Comparison of ENCODE assay signal across 38 cellular contexts in genomic region chr4:164695650-164696049, GRCh38. TPM values are rescaled to one million over a fixed set of nuclear protein-coding genes. Genes with fewer than 3 reads are reported as not detected.
"Had no signal": no experiment of that assay in that cellular context is flagged by ENCODE, and none has a peak within 500 bp of the region (broad histone marks: within the 10 kb centered on the region; RNA-seq: fewer than 3 reads in every experiment).

No MANE protein-coding gene starts in this region.

- DNase-seq: Kasumi-1, MG63, MM.1S, MV-4-11, NCI-H1048, NCI-H1092, NCI-H1092 treated with DMSO at 0.1 percent for 48 hours, NCI-H1105, NCI-H1417, NCI-H1417 treated with DMSO at 0.1 percent for 48 hours, NCI-H1436, NCI-H1436 treated with DMSO at 0.1 percent for 48 hours, NCI-H146, NCI-H1694, NCI-H1694 treated with DMSO at 0.1 percent for 48 hours, NCI-H187, NCI-H187 treated with DMSO at 0.1 percent for 48 hours, NCI-H1930, NCI-H2029, NCI-H2029 treated with DMSO at 0.1 percent for 48 hours, NCI-H2081, NCI-H2081 treated with DMSO at 0.1 percent for 48 hours, NCI-H2107, NCI-H2171, NCI-H2171 treated with DMSO at 0.1 percent for 48 hours, NCI-H2227 treated with DMSO at 0.1 percent for 48 hours, NCI-H226, NCI-H345, NCI-H446, NCI-H446 treated with DMSO at 0.1 percent for 48 hours, NCI-H510A, NCI-H510A treated with DMSO at 0.1 percent for 48 hours, NCI-H524, NCI-H524 treated with DMSO at 0.1 percent for 48 hours, NCI-H526 had no signal

- H3K4me3 ChIP-seq: MG63 had no signal

- H3K36me3 ChIP-seq: MG63 had no signal

- H3K27me3 ChIP-seq: MG63 had no signal

- H3K9me3 ChIP-seq: MG63 had no signal

RNA-seq across cellular contexts. Expression of gene SMIM31, which starts 58.3 kb away (rescaled TPM):
- total RNA-seq: LHCN-M2, M059J, MCF 10A had no signal
